27 cellular contexts compared by ENCODE assay signal in genomic region chr17:56648814-56649213, GRCh38. TPM values are rescaled to one million over a fixed set of nuclear protein-coding genes. Genes with fewer than 3 reads are reported as not detected.
"Had no signal": no experiment of that assay in that cellular context is flagged by ENCODE, and none has a peak within 500 bp of the region (broad histone marks: within the 10 kb centered on the region; RNA-seq: fewer than 3 reads in every experiment).

No MANE protein-coding gene starts in this region.

- H3K27ac ChIP-seq: colonic mucosa, esophagus muscularis mucosa, heart right ventricle, neural progenitor cell, parathyroid adenoma, right lobe of liver, suprapubic skin, vagina had no signal

- H3K9me3 Mint-ChIP-seq: dendritic cell treated with granulocyte-macrophage colony-stimulating factor and Interleukin-4, amounts not matched to agents 40 ng/mL and 50 ng/mL, for 4 days; nephron; neural progenitor cell had no signal

- H3K4me3 Mint-ChIP-seq: dendritic cell treated with granulocyte-macrophage colony-stimulating factor and Interleukin-4, amounts not matched to agents 40 ng/mL and 50 ng/mL, for 4 days; endodermal cell; naive thymus-derived CD4-positive, alpha-beta T cell; nephron; neural progenitor cell; stimulated activated naive B cell treated with anti-CD40 and anti-IgM and Interleukin-4, amounts not matched to agents 10 μg/mL and 1 μg/mL and 100 μg/mL, for 72 hours; stimulated activated naive CD8-positive, alpha-beta T cell treated with anti-CD3 and anti-CD28 coated beads, Interleukin-15, amount 100 ng/mL, for 72 hours had no signal

- H3K27me3 ChIP-seq: colonic mucosa, esophagus muscularis mucosa, neural progenitor cell, right lobe of liver, suprapubic skin, vagina had no signal

- H3K9me3 ChIP-seq: colonic mucosa, esophagus muscularis mucosa, right lobe of liver, suprapubic skin, vagina had no signal

- H3K36me3 ChIP-seq: colonic mucosa, esophagus muscularis mucosa, heart right ventricle, neural progenitor cell, right lobe of liver, suprapubic skin, vagina had no signal

- DNase-seq: colonic mucosa; effector CD8-positive, alpha-beta T cell; endodermal cell; foreskin melanocyte; glutamatergic neuron; heart right ventricle; hippocampal formation; mesenchymal stem cell; midbrain; naive thymus-derived CD4-positive, alpha-beta T cell; right lobe of liver; small intestine; stimulated activated CD4-positive, alpha-beta T cell treated with anti-CD3 and anti-CD28 coated beads, Interleukin-15, amount 100 ng/mL, for 24 hours; stimulated activated CD4-positive, alpha-beta T cell treated with anti-CD3 and anti-CD28 coated beads, Interleukin-2, amount 100 ng/mL, for 48 hours; stimulated activated naive B cell treated with anti-CD40 and anti-IgM and Interleukin-4, amounts not matched to agents 10 μg/mL and 1 μg/mL and 100 μg/mL, for 72 hours; stimulated activated naive CD8-positive, alpha-beta T cell treated with anti-CD3 and anti-CD28 coated beads, Interleukin-15, amount 100 ng/mL, for 72 hours; trophoblast cell had no signal

- ATAC-seq: heart right ventricle; naive thymus-derived CD4-positive, alpha-beta T cell; right lobe of liver; stimulated activated naive B cell treated with anti-CD40 and anti-IgM and Interleukin-4, amounts not matched to agents 10 μg/mL and 1 μg/mL and 100 μg/mL, for 72 hours; stimulated activated naive CD8-positive, alpha-beta T cell treated with anti-CD3 and anti-CD28 coated beads, Interleukin-15, amount 100 ng/mL, for 72 hours had no signal

- H3K4me3 ChIP-seq: colonic mucosa, esophagus muscularis mucosa, heart right ventricle, lung, neural progenitor cell, right lobe of liver, suprapubic skin, vagina had no signal

- H3K27ac Mint-ChIP-seq: dendritic cell treated with granulocyte-macrophage colony-stimulating factor and Interleukin-4, amounts not matched to agents 40 ng/mL and 50 ng/mL, for 4 days; endodermal cell; nephron; neural progenitor cell; progenitor cell of endocrine pancreas; stimulated activated naive B cell treated with anti-CD40 and anti-IgM and Interleukin-4, amounts not matched to agents 10 μg/mL and 1 μg/mL and 100 μg/mL, for 72 hours; stimulated activated naive CD8-positive, alpha-beta T cell treated with anti-CD3 and anti-CD28 coated beads, Interleukin-15, amount 100 ng/mL, for 72 hours had no signal

- H3K4me1 ChIP-seq: colonic mucosa, esophagus muscularis mucosa, heart right ventricle, neural progenitor cell, parathyroid adenoma, right lobe of liver, suprapubic skin had no signal

- H3K27me3 Mint-ChIP-seq: dendritic cell treated with granulocyte-macrophage colony-stimulating factor and Interleukin-4, amounts not matched to agents 40 ng/mL and 50 ng/mL, for 4 days; stimulated activated naive CD8-positive, alpha-beta T cell treated with anti-CD3 and anti-CD28 coated beads, Interleukin-15, amount 100 ng/mL, for 72 hours had no signal

- H3K36me3 Mint-ChIP-seq: neural progenitor cell had no signal

RNA-seq across cellular contexts. Expression of gene NOG, which starts 55.3 kb away (rescaled TPM):
- polyA plus RNA-seq: liver had no signal
